23 cellular contexts compared by ENCODE assay signal in genomic region chr7:6365451-6365850, GRCh38. TPM values are rescaled to one million over a fixed set of nuclear protein-coding genes. Genes with fewer than 3 reads are reported as not detected.
DNase-seq lines count a peak whose midpoint lies in the region; ATAC-seq, FAIRE-seq and TF ChIP-seq lines count a peak whose summit lies in the region.
"Had no signal": no experiment of that assay in that cellular context is flagged by ENCODE, and none has a peak within 500 bp of the region (broad histone marks: within the 10 kb centered on the region; RNA-seq: fewer than 3 reads in every experiment).

No MANE protein-coding gene starts in this region.

- H3K4me3 Mint-ChIP-seq in CD4-positive, alpha-beta memory T cell: no peak overlapping the region
- H3K4me3 Mint-ChIP-seq: B cell; CD4-positive, CD25-positive, alpha-beta regulatory T cell; CD8-positive, alpha-beta memory T cell; GM23338; H9 had no signal

- peak; percentile 21 for FAIRE-seq in G401.6 (lab: Jason Lieb, UNC)
- FAIRE-seq: A204.1, GM12892, GM19239 had no signal

- in situ Hi-C loops in GM13977 (cut with MboI; ENCODE audit: low pct_unique_long_range_greater_than_20kb, low sequenced_read_pairs, unreplicated experiment): no loop called here

- DNase-seq in colonic mucosa (no peak), thyroid gland (peak; percentile 90 to 92), GM13977 (ENCODE audit: low spot score) (no peak), COLO668 (lab: John Stamatoyannopoulos, UW; ENCODE audit: unreplicated experiment) (no peak)
- DNase-seq in CD4-positive, alpha-beta memory T cell: no peak
- DNase-seq: Calu3; CD4-positive, CD25-positive, alpha-beta regulatory T cell; CD8-positive, alpha-beta memory T cell; COR-L47; DMS53; DMS79 treated with DMSO at 0.1 percent for 48 hours; H9 had no signal

- TF ChIP-seq POLR2A in thyroid gland (IDR thresholded peaks at IDR 0.05): peak in 1 of 2 donors; percentile 22

- WGBS in thyroid gland, 2 donors: 31 to 32% methylated on average over 5 of the region's 5 CpGs

- H3K36me3 ChIP-seq in colonic mucosa (no peaks in the 10 kb centered on the region), mucosa of rectum (ENCODE audit: control insufficient read depth in 2 of 2, insufficient read depth in 2 of 2, low read length in 2 of 2) (no peaks in the 10 kb centered on the region), thyroid gland (no peaks in the 10 kb centered on the region)
- no peaks in the 10 kb centered on the region for H3K36me3 ChIP-seq in CD4-positive, alpha-beta memory T cell (ENCODE audit: insufficient read depth, low read length)
- H3K36me3 ChIP-seq: BLaER1 had no signal

- POLR2A ChIA-PET in CD4-positive, alpha-beta memory T cell (lab: Charles Lee; ENCODE audit: partially characterized antibody): no interaction called here

- H3K27me3 ChIP-seq in colonic mucosa: no peaks in the 10 kb centered on the region
- H3K27me3 ChIP-seq in mucosa of rectum (ENCODE audit: control insufficient read depth in 2 of 2, insufficient read depth in 2 of 2, low read length in 2 of 2): no peaks in the 10 kb centered on the region
- no peaks in the 10 kb centered on the region for H3K27me3 ChIP-seq in thyroid gland
- no peaks in the 10 kb centered on the region for H3K27me3 ChIP-seq in CD4-positive, alpha-beta memory T cell (ENCODE audit: insufficient read depth, low read length)
- H3K27me3 ChIP-seq: BLaER1 had no signal

- H3K9me3 Mint-ChIP-seq in CD4-positive, alpha-beta memory T cell: no peaks in the 10 kb centered on the region
- H3K9me3 Mint-ChIP-seq: CD4-positive, CD25-positive, alpha-beta regulatory T cell; CD8-positive, alpha-beta memory T cell; GM23338; H9 had no signal

- peaks cover 0 to 3% (median 2%) of the 10 kb centered on the region in 4 donors for H3K4me1 Mint-ChIP-seq in CD4-positive, alpha-beta memory T cell
- H3K4me1 Mint-ChIP-seq: GM23338 had no signal

- ATAC-seq in HG02973 (IDR thresholded peaks at IDR 0.05; ENCODE audit: unreplicated experiment): no peak
- ATAC-seq: GM23338 had no signal

- no peak for TF ChIP-seq CTCF in colonic mucosa (IDR thresholded peaks at IDR 0.05)
- TF ChIP-seq CTCF in thyroid gland (IDR thresholded peaks at IDR 0.05): no peak
- TF ChIP-seq CTCF in GM13977 (IDR thresholded peaks at IDR 0.05; ENCODE audit: extremely low read depth, insufficient read depth, missing control alignments): no peak

- H3K27ac Mint-ChIP-seq in CD4-positive, alpha-beta memory T cell: no peak overlapping the region
- H3K27ac Mint-ChIP-seq: B cell; CD4-positive, CD25-positive, alpha-beta regulatory T cell; CD8-positive, alpha-beta memory T cell; GM23338; H9 had no signal

- intact Hi-C loops in colonic mucosa (cut with DNase I) (no loop called here), thyroid gland (cut with DNase I) (no loop called here)
- intact Hi-C loops in CD4-positive, alpha-beta memory T cell (cut with micrococcal nuclease): no loop called here

- peak overlapping the region; percentile 32 for H3K27ac ChIP-seq in colonic mucosa
- peak overlapping the region; percentile 29 to 64 for H3K27ac ChIP-seq in mucosa of rectum (ENCODE audit: low read depth in 2 of 2, low read length in 2 of 2)
- H3K27ac ChIP-seq in thyroid gland: peak overlapping the region in 1 of 3 donors; percentile 68
- no peak overlapping the region for H3K27ac ChIP-seq in CD4-positive, alpha-beta memory T cell (ENCODE audit: low read depth, low read length)
- H3K27ac ChIP-seq: 22Rv1, BLaER1, C4-2B had no signal

- no peaks in the 10 kb centered on the region for H3K36me3 Mint-ChIP-seq in CD4-positive, alpha-beta memory T cell
- H3K36me3 Mint-ChIP-seq: CD4-positive, CD25-positive, alpha-beta regulatory T cell; CD8-positive, alpha-beta memory T cell had no signal

- H3K4me3 ChIP-seq in colonic mucosa (no peak overlapping the region), mucosa of rectum (ENCODE audit: low read length in 2 of 2) (no peak overlapping the region), thyroid gland (replicated peaks in 1 of 3) (no peak overlapping the region)
- no peak overlapping the region for H3K4me3 ChIP-seq in CD4-positive, alpha-beta memory T cell (ENCODE audit: low read length in 2 of 2)
- H3K4me3 ChIP-seq: BLaER1, GM23338 had no signal

- no peaks in the 10 kb centered on the region for H3K27me3 Mint-ChIP-seq in CD4-positive, alpha-beta memory T cell
- H3K27me3 Mint-ChIP-seq: B cell; CD4-positive, CD25-positive, alpha-beta regulatory T cell had no signal

- H3K9ac ChIP-seq in colonic mucosa (ENCODE audit: low read depth in 2 of 2, low read length in 2 of 2) (no peak overlapping the region), mucosa of rectum (ENCODE audit: low read depth in 1 of 2, low read length in 2 of 2) (no peak overlapping the region)
- H3K9ac ChIP-seq: BLaER1 had no signal

- H3K4me1 ChIP-seq in colonic mucosa (no peaks in the 10 kb centered on the region), mucosa of rectum (ENCODE audit: control insufficient read depth in 2 of 2, insufficient read depth in 2 of 2, low read length in 2 of 2) (peaks cover 7 to 20% of the 10 kb centered on the region in 2 donors), thyroid gland (peaks cover 0 to 6% of the 10 kb centered on the region in 2 donors)
- H3K4me1 ChIP-seq in CD4-positive, alpha-beta memory T cell (ENCODE audit: insufficient read depth, low read length): no peaks in the 10 kb centered on the region

- H3K9me3 ChIP-seq in colonic mucosa (no peaks in the 10 kb centered on the region), mucosa of rectum (ENCODE audit: control insufficient read depth in 2 of 2, low read length in 2 of 2) (no peaks in the 10 kb centered on the region), thyroid gland (no peaks in the 10 kb centered on the region)
- no peaks in the 10 kb centered on the region for H3K9me3 ChIP-seq in CD4-positive, alpha-beta memory T cell (ENCODE audit: control insufficient read depth in 1 of 2, low read length in 2 of 2)
- H3K9me3 ChIP-seq: BLaER1 had no signal

- CTCF ChIA-PET in CD4-positive, alpha-beta memory T cell (lab: Charles Lee; ENCODE audit: partially characterized antibody): interaction anchor here (1.1 kb wide), 1 partner anchor 41 kb away, joined by 3 read pairs; no protein-coding TSS in a partner anchor

RNA-seq across cellular contexts. Expression of gene RAC1, which starts 8.9 kb away (rescaled TPM):
- total RNA-seq in colonic mucosa (100 to 1,000 TPM; 384 to 417 TPM), thyroid gland (100 to 1,000 TPM; 141 to 284 (median 180) TPM)
- 10 to 100 TPM; 85.5 to 94.3 TPM for total RNA-seq in CD4-positive, alpha-beta memory T cell
- 100 to 1,000 TPM; 187 to 283 TPM for polyA plus RNA-seq in CD4-positive, alpha-beta memory T cell

RNA-seq across cellular contexts. Expression of gene FAM220A, which starts 16.7 kb away (rescaled TPM):
- total RNA-seq in colonic mucosa (10 to 100 TPM in 1 of 2 donors, 1 to 10 TPM in 1; 9.3 to 15.7 TPM), thyroid gland (10 to 100 TPM; 14.3 to 26.6 (median 20.8) TPM)
- 10 to 100 TPM; 17.0 to 18.1 TPM for total RNA-seq in CD4-positive, alpha-beta memory T cell
- polyA plus RNA-seq in CD4-positive, alpha-beta memory T cell: 1 to 10 TPM; 2.6 to 4.7 TPM

Comparison
In these comparisons a context has a peak if more than half of its experiments do, and no peak if none do; other contexts are left out.
1. DNase-seq: peak in thyroid gland (2 of 2); none in colonic mucosa (single experiment), CD4-positive, alpha-beta memory T cell (0 of 5), GM13977 (single experiment) and COLO668 (single experiment).